Comparison of ENCODE assay signal across 25 cellular contexts in the genomic region with DNA sequence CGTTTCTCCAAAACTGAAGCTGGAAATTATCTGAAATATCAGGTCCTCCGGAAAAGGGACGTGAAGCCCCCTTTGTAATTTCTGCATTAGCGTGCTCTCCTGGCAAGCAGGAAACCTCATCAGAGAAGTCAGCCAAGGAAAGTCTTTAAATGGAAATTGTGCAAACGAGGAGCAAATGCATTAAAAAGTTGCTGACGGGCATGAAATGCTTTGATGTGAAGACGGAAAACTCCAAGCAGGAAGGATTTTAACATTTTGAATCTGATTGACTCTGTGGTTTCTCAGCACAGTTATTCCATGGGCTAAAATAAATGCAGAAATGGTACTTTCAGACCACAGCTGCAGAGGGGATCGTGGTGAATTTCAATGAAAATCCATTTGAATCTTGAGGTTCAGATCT.
DNase-seq lines count a peak whose midpoint lies in the region; ATAC-seq and TF ChIP-seq lines count a peak whose summit lies in the region.
"Had no signal": no experiment of that assay in that cellular context is flagged by ENCODE, and none has a peak within 500 bp of the region (broad histone marks: within the 10 kb centered on the region; RNA-seq: fewer than 3 reads in every experiment).

No MANE protein-coding gene starts in this region.

- H4K91ac ChIP-seq in neuronal stem cell (ENCODE audit: low read depth, low read length, poor library complexity) = no peak overlapping the region

- H3K9me3 ChIP-seq in OCI-LY3 (ENCODE audit: insufficient read depth, low read length) (no peaks in the 10 kb centered on the region), neuronal stem cell (replicated peaks in 1 of 2; ENCODE audit: control insufficient read depth in 2 of 2, insufficient read depth in 1 of 2, low read depth in 1 of 2, low read length in 2 of 2) (no peaks in the 10 kb centered on the region)
- H3K9me3 ChIP-seq: right atrium auricular region, SJCRH30 had no signal

- H3K4me3 Mint-ChIP-seq in GM23338 = no peak overlapping the region
- no peak overlapping the region for H3K4me3 Mint-ChIP-seq in glutamatergic neuron (ENCODE audit: unreplicated experiment)
- H3K4me3 Mint-ChIP-seq: activated T-cell treated with anti-CD3 and anti-CD28 coated beads, Interleukin-2, amount 50 U/mL, for 4 hours; dendritic cell treated with granulocyte-macrophage colony-stimulating factor and Interleukin-4, amounts not matched to agents 40 ng/mL and 50 ng/mL, for 4 days; IgD-negative memory B cell; naive B cell; T-helper 1 cell treated with Interleukin-12 subunit alpha and Interleukin-12 subunit beta and Interleukin-4 antibody, amounts not matched to agents 30 μg/mL and 1 μg/mL, for 36 hours had no signal

- 0 out of 2 replicates have a peak, but pooled peaks cover 8% of the 10 kb centered on the region for H3K9me2 ChIP-seq in GM23338 (ENCODE audit: insufficient read depth)

- no peak for ATAC-seq in GM23338
- ATAC-seq: activated T-cell treated with anti-CD3 and anti-CD28 coated beads, Interleukin-2, amount 50 U/mL, for 4 hours had no signal

- no peaks in the 10 kb centered on the region for H3K79me1 ChIP-seq in neuronal stem cell (ENCODE audit: low read depth, low read length)

- H3K4me1 Mint-ChIP-seq in GM23338 (peaks cover 21% of the 10 kb centered on the region), glutamatergic neuron (ENCODE audit: low read depth, unreplicated experiment) (no peaks in the 10 kb centered on the region)

- no peak overlapping the region for H3K14ac ChIP-seq in neuronal stem cell (ENCODE audit: low read length)

- H3K4me3 ChIP-seq in GM23338 (no peak overlapping the region), OCI-LY3 (ENCODE audit: low read length) (0 out of 2 replicates have a peak overlapping the region, but pooled peaks have one; percentile 8), coronary artery (peak overlapping the region; percentile 17), neuronal stem cell (ENCODE audit: low read length in 2 of 2) (no peak overlapping the region)
- H3K4me3 ChIP-seq: cardiac muscle cell, right atrium auricular region, SJCRH30 had no signal

- no peak overlapping the region for H3K4ac ChIP-seq in neuronal stem cell (ENCODE audit: low read length)

- H3K9ac ChIP-seq in OCI-LY3 (ENCODE audit: low read length) (no peak overlapping the region), neuronal stem cell (ENCODE audit: low read depth, low read length, poor library complexity) (no peak overlapping the region)

- H2BK15ac ChIP-seq in neuronal stem cell (ENCODE audit: low read length) = no peak overlapping the region

- H3K27ac ChIP-seq in GM23338 (ENCODE audit: low read depth) = no peak overlapping the region
- no peak overlapping the region for H3K27ac ChIP-seq in OCI-LY3 (ENCODE audit: low read length)
- no peak overlapping the region for H3K27ac ChIP-seq in coronary artery
- H3K27ac ChIP-seq in neuronal stem cell (replicated peaks; ENCODE audit: low read length) = no peak overlapping the region
- H3K27ac ChIP-seq: cardiac muscle cell, right atrium auricular region, SJCRH30 had no signal

- H2AFZ ChIP-seq in GM23338 = peak overlapping the region; percentile 1; the same call in 1 of the 2 replicates
- no peak overlapping the region for H2AFZ ChIP-seq in OCI-LY3 (ENCODE audit: low read depth, low read length)
- peak overlapping the region; percentile 25 for H2AFZ ChIP-seq in neuronal stem cell (ENCODE audit: low read length)

- no peak overlapping the region for H2AK5ac ChIP-seq in neuronal stem cell (ENCODE audit: low read depth, low read length)

- no peak for TF ChIP-seq CTCF in GM23338 (conservative IDR thresholded peaks at IDR 0.05; ENCODE audit: low read depth in 2 of 2)
- no peak for TF ChIP-seq CTCF in OCI-LY3 (IDR thresholded peaks at IDR 0.05; ENCODE audit: low read depth, low read length)
- no peak for TF ChIP-seq CTCF in coronary artery (IDR thresholded peaks at IDR 0.05)
- no peak for TF ChIP-seq CTCF in glutamatergic neuron (IDR thresholded peaks at IDR 0.05; ENCODE audit: partially characterized antibody, unreplicated experiment)

- H3K23ac ChIP-seq in neuronal stem cell (ENCODE audit: low read depth, low read length, poor library complexity) = no peak overlapping the region

- no peak overlapping the region for H2BK5ac ChIP-seq in neuronal stem cell (ENCODE audit: low read length)

- H3K4me2 ChIP-seq in GM23338 (peak overlapping the region; percentile 53; the same call in 1 of the 2 replicates), OCI-LY3 (ENCODE audit: low read length) (peak overlapping the region; percentile 36), neuronal stem cell (ENCODE audit: insufficient read depth, low read length, poor library complexity, severe bottlenecking) (no peak overlapping the region)

- DNase-seq in GM23338 (ENCODE audit: low spot score) (no peak), coronary artery (ENCODE audit: low spot score) (no peak), neuronal stem cell (ENCODE audit: low spot score) (no peak), LoVo (ENCODE audit: low spot score) (no peak), glutamatergic neuron (no peak), NCI-H146 treated with DMSO at 0.1 percent for 48 hours (lab: John Stamatoyannopoulos, UW; ENCODE audit: unreplicated experiment) (no peak)
- DNase-seq: activated CD4-positive, alpha-beta T cell treated with anti-CD3 and anti-CD28 coated beads for 4 hours; activated CD8-positive, alpha-beta memory T cell treated with anti-CD3 and anti-CD28 coated beads for 24 hours; activated naive CD4-positive, alpha-beta T cell; activated T-cell treated with anti-CD3 and anti-CD28 coated beads, Interleukin-2, amount 50 U/mL, for 4 hours; head of caudate nucleus; mesenchymal stem cell; naive B cell; NCI-H1694 treated with DMSO at 0.1 percent for 48 hours; NCI-H524 treated with DMSO at 0.1 percent for 48 hours; NK-92 treated with Interleukin-12 subunit alpha and Interleukin-12 subunit beta, amount 100 ng/mL, for 24 hours; SJCRH30; stimulated activated CD4-positive, alpha-beta T cell treated with anti-CD3 and anti-CD28 coated beads, Interleukin-4, amount 100 ng/mL, for 4 hours; stimulated activated naive CD4-positive, alpha-beta T cell treated with Interleukin-2 at 50 U/mL for 16 hours had no signal

- no CpG with 5 or more reads among the region's 8 CpGs for WGBS in neuronal stem cell (ENCODE audit: extremely low coverage in 2 of 2, insufficient read length in 2 of 2, insufficient replicate concordance in 1 of 2), 2 donors

- H2BK12ac ChIP-seq in neuronal stem cell (ENCODE audit: low read length) = no peak overlapping the region

- peak overlapping the region; percentile 72 for H3K27ac Mint-ChIP-seq in GM23338
- no peak overlapping the region for H3K27ac Mint-ChIP-seq in glutamatergic neuron (ENCODE audit: unreplicated experiment)
- H3K27ac Mint-ChIP-seq: dendritic cell treated with granulocyte-macrophage colony-stimulating factor and Interleukin-4, amounts not matched to agents 40 ng/mL and 50 ng/mL, for 4 days; naive B cell; T-helper 1 cell treated with Interleukin-12 subunit alpha and Interleukin-12 subunit beta and Interleukin-4 antibody, amounts not matched to agents 30 μg/mL and 1 μg/mL, for 36 hours had no signal

- H3K18ac ChIP-seq in neuronal stem cell (ENCODE audit: low read length) = no peak overlapping the region

- H2BK120ac ChIP-seq in neuronal stem cell (ENCODE audit: low read depth, low read length) = no peak overlapping the region

- H3F3A ChIP-seq in GM23338 (replicated peaks; ENCODE audit: low read depth) = no peaks in the 10 kb centered on the region

- no peak overlapping the region for H4K8ac ChIP-seq in neuronal stem cell (ENCODE audit: low read depth, low read length)

- H4K20me1 ChIP-seq in GM23338 (replicated peaks; ENCODE audit: insufficient read depth) (no peaks in the 10 kb centered on the region), OCI-LY3 (ENCODE audit: insufficient read depth, low read length) (no peaks in the 10 kb centered on the region)

- H3K9me3 Mint-ChIP-seq in GM23338 (peaks cover 4% of the 10 kb centered on the region; the same call in 2 of the 3 replicates), glutamatergic neuron (ENCODE audit: unreplicated experiment) (no peaks in the 10 kb centered on the region)
- H3K9me3 Mint-ChIP-seq: dendritic cell treated with granulocyte-macrophage colony-stimulating factor and Interleukin-4, amounts not matched to agents 40 ng/mL and 50 ng/mL, for 4 days; T-helper 1 cell treated with Interleukin-12 subunit alpha and Interleukin-12 subunit beta and Interleukin-4 antibody, amounts not matched to agents 30 μg/mL and 1 μg/mL, for 36 hours had no signal

- H3K79me2 ChIP-seq in GM23338 (replicated peaks; ENCODE audit: insufficient read depth) (no peaks in the 10 kb centered on the region), OCI-LY3 (ENCODE audit: low read length) (no peaks in the 10 kb centered on the region)

- H3K36me3 ChIP-seq in GM23338 (ENCODE audit: insufficient read depth) = no peaks in the 10 kb centered on the region
- peaks cover 2% of the 10 kb centered on the region for H3K36me3 ChIP-seq in OCI-LY3 (replicated peaks; ENCODE audit: low read depth, low read length)
- H3K36me3 ChIP-seq in neuronal stem cell (replicated peaks in 1 of 2; ENCODE audit: control insufficient read depth in 2 of 2, insufficient read depth in 2 of 2, low read length in 2 of 2) = no peaks in the 10 kb centered on the region
- H3K36me3 ChIP-seq: cardiac muscle cell, right atrium auricular region, SJCRH30 had no signal

- no peaks in the 10 kb centered on the region for H3K27me3 Mint-ChIP-seq in GM23338 (ENCODE audit: insufficient read depth, low read depth, poor library complexity)
- no peaks in the 10 kb centered on the region for H3K27me3 Mint-ChIP-seq in glutamatergic neuron (ENCODE audit: unreplicated experiment)
- H3K27me3 Mint-ChIP-seq: IgD-negative memory B cell had no signal

- peaks cover 14% of the 10 kb centered on the region for H3K4me1 ChIP-seq in GM23338 (ENCODE audit: insufficient read depth)
- peaks cover 18% of the 10 kb centered on the region for H3K4me1 ChIP-seq in OCI-LY3 (ENCODE audit: low read length)
- H3K4me1 ChIP-seq in neuronal stem cell (ENCODE audit: control insufficient read depth in 2 of 2, insufficient read depth in 1 of 2, low read depth in 1 of 2, low read length in 2 of 2) = peaks cover 0 to 2% of the 10 kb centered on the region in 2 donors
- H3K4me1 ChIP-seq: right atrium auricular region, SJCRH30 had no signal

- H3K36me3 Mint-ChIP-seq in GM23338 (ENCODE audit: low read depth) = no peaks in the 10 kb centered on the region; the same call in 2 of the 3 replicates
- H3K36me3 Mint-ChIP-seq in glutamatergic neuron (ENCODE audit: unreplicated experiment) = no peaks in the 10 kb centered on the region
- H3K36me3 Mint-ChIP-seq: IgD-negative memory B cell had no signal

- no peaks in the 10 kb centered on the region for H3K27me3 ChIP-seq in GM23338 (ENCODE audit: insufficient read depth)
- no peaks in the 10 kb centered on the region for H3K27me3 ChIP-seq in OCI-LY3 (ENCODE audit: low read depth, low read length)
- H3K27me3 ChIP-seq in neuronal stem cell (ENCODE audit: control insufficient read depth in 3 of 3, insufficient read depth in 3 of 3, low read depth in 1 of 3, low read length in 3 of 3) = no peaks in the 10 kb centered on the region
- H3K27me3 ChIP-seq: cardiac muscle cell, right atrium auricular region, SJCRH30 had no signal

TF ChIP-seq in GM23338, 12 proteins besides CTCF, POLR2A, EP300 and RAD21 (continues in another document):
- TF ChIP-seq POLR2AphosphoS5 (IDR thresholded peaks at IDR 0.05; ENCODE audit: low read depth) = no peak
- no peak for TF ChIP-seq ZNF331 (CRISPR knock-in tag; IDR thresholded peaks at IDR 0.05; ENCODE audit: low read depth)

Comparison
In these comparisons a context has a peak if more than half of its experiments do, and no peak if none do; other contexts are left out.
1. H3K4me3 ChIP-seq: peak in OCI-LY3 (single experiment) and coronary artery (single experiment); none in GM23338 (single experiment) and neuronal stem cell (0 of 2).